26 cellular contexts compared by ENCODE assay signal in the genomic region with DNA sequence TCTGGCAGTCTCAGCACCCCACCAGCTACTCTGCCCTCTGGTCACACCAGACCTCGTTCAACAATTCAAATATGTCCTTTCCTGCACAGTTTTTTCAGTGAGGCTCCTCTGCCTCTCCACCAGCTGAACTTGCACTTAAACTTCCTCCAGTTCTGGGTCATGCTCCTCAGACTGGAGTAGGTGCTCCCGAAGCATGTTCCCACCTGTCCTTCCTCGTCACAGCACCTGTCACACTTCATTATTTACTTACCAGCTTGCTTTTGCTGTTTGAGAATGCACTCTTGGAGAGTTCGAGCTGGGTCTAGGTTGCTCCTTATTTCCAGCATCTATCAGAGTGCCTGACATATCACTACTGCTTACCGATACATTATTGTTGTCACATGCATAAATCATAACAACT.
"Had no signal": no experiment of that assay in that cellular context is flagged by ENCODE, and none has a peak within 500 bp of the region (broad histone marks: within the 10 kb centered on the region; RNA-seq: fewer than 3 reads in every experiment).

No MANE protein-coding gene starts in this region.

- ATAC-seq: activated naive CD4-positive, alpha-beta T cell treated with anti-CD3 and anti-CD28 coated beads, Interleukin-2, amount 50 U/mL, for 72 hours; left ventricle myocardium superior; natural killer cell treated with Interleukin-12 subunit alpha and Interleukin-12 subunit beta and Interleukin-15 and Interleukin-18, amount 100 ng/mL, for 72 hours had no signal

- DNase-seq: activated CD4-positive, alpha-beta T cell treated with anti-CD3 and anti-CD28 coated beads for 1 hour; activated CD4-positive, alpha-beta T cell treated with anti-CD3 and anti-CD28 coated beads, Interleukin-2, amount 50 U/mL, for 1 hour; activated gamma-delta T cell treated with Interleukin-2 at 50 U/mL for 16 hours; activated T-cell treated with anti-CD3 and anti-CD28 coated beads, Interleukin-2, amount 50 U/mL, for 1 hour; aorta; caudate nucleus; effector CD4-positive, alpha-beta T cell; erythroblast; foreskin melanocyte; head of caudate nucleus; hypothalamus; left ventricle myocardium superior; mammary epithelial cell; midbrain; retina; sigmoid colon; stimulated activated CD4-positive, alpha-beta T cell treated with anti-CD3 and anti-CD28 coated beads, Interleukin-15, amount 100 ng/mL, for 24 hours; stimulated activated CD8-positive, alpha-beta memory T cell treated with anti-CD3 and anti-CD28 coated beads, Interleukin-4, amount 100 ng/mL, for 48 hours; stimulated activated naive CD4-positive, alpha-beta T cell; substantia nigra; thyroid gland; WERI-Rb-1 had no signal

- H3K4me3 ChIP-seq: sigmoid colon, smooth muscle cell, thyroid gland, vagina had no signal

- H3K27ac ChIP-seq: sigmoid colon, thyroid gland, vagina, WERI-Rb-1 had no signal

- H3K9me3 ChIP-seq: sigmoid colon, thyroid gland, vagina had no signal

- H3K27me3 ChIP-seq: sigmoid colon, thyroid gland, vagina had no signal

- H3K4me1 ChIP-seq: sigmoid colon, vagina had no signal

- H3K36me3 ChIP-seq: sigmoid colon, thyroid gland, vagina, WERI-Rb-1 had no signal
